ENCODE assay signal across 8 cellular contexts in genomic region chr1:1745651-1746565, GRCh38. TPM values are rescaled to one million over a fixed set of nuclear protein-coding genes. Genes with fewer than 3 reads are reported as not detected.
A peak's percentile ranks its signal among the peaks of the same experiment; 100 is the strongest.
DNase-seq lines count a peak whose midpoint lies in the region; ATAC-seq and TF ChIP-seq lines count a peak whose summit lies in the region.
"Not testable (repeated sequence)": the region's sequence is repeated elsewhere in the genome, so short reads cannot be mapped to it uniquely, and the experiment has no call there.

No MANE protein-coding gene starts in this region.

- intact Hi-C loops in Panc1 (cut with micrococcal nuclease; ENCODE audit: unreplicated experiment) = not testable (repeated sequence)

- CTCF ChIA-PET in CD8-positive, alpha-beta memory T cell (lab: Charles Lee); Panc1 (lab: Charles Lee): not testable (repeated sequence)

- DNase-seq in CD8-positive, alpha-beta memory T cell = peak; percentile 75 to 93 (median 86)
- peak; percentile 26 for DNase-seq in HS-27A (ENCODE audit: low read depth)
- not testable (repeated sequence) for DNase-seq in Panc1 (ENCODE audit: low read depth, low spot score)
- DNase-seq in activated T-cell treated with anti-CD3 and anti-CD28 coated beads, Interleukin-2, amount 50 U/mL, for 48 hours = peak; percentile 82 to 86
- peak; percentile 6 for DNase-seq in epithelial cell of proximal tubule (ENCODE audit: low read depth)
- peak; percentile 83 for DNase-seq in stimulated activated CD8-positive, alpha-beta memory T cell treated with anti-CD3 and anti-CD28 coated beads, Interleukin-15, amount 100 ng/mL, for 1 hour (ENCODE audit: low read depth)

- H3K27ac Mint-ChIP-seq in CD8-positive, alpha-beta memory T cell = peak overlapping the region in 7 of 8 donors; percentile 72 to 94 (median 84)

- not testable (repeated sequence) for TF ChIP-seq CTCF in Panc1 (IDR thresholded peaks at IDR 0.05); epithelial cell of proximal tubule (conservative IDR thresholded peaks at IDR 0.05; ENCODE audit: low read depth, low read length)

- BruUV-seq in Panc1 (replicated peaks; lab: Mats Ljungman, UMichigan) = TSS peak; percentile 84

- H3K36me3 ChIP-seq in CD8-positive, alpha-beta memory T cell (ENCODE audit: insufficient read depth, low read length); Panc1 (ENCODE audit: control insufficient read depth, insufficient read depth, low read length): not testable (repeated sequence)

- not testable (repeated sequence) for H3K4me3 ChIP-seq in CD8-positive, alpha-beta memory T cell (ENCODE audit: low read length)
- peak overlapping the region; percentile 41 to 44 for H3K4me3 ChIP-seq in Panc1 (ENCODE audit: low read depth in 2 of 2, low read length in 2 of 2)
- H3K4me3 ChIP-seq in epithelial cell of proximal tubule (ENCODE audit: low read depth, low read length) = peak overlapping the region; percentile 55
- peak overlapping the region; percentile 35 for H3K4me3 ChIP-seq in mononuclear cell (ENCODE audit: low read length)

- H3K4me1 ChIP-seq in CD8-positive, alpha-beta memory T cell (ENCODE audit: insufficient read depth, low read length); Panc1 (ENCODE audit: control insufficient read depth, insufficient read depth, low read length); mononuclear cell (ENCODE audit: insufficient read depth, low read length): not testable (repeated sequence)

- not testable (repeated sequence) for H3K27me3 ChIP-seq in CD8-positive, alpha-beta memory T cell (ENCODE audit: insufficient read depth, low read length, poor library complexity, severe bottlenecking); Panc1 (ENCODE audit: control insufficient read depth, insufficient read depth, low read length); mononuclear cell (ENCODE audit: insufficient read depth, low read length)

- H3K36me3 Mint-ChIP-seq in CD8-positive, alpha-beta memory T cell = not testable (repeated sequence)

- not testable (repeated sequence) for H3K27me3 Mint-ChIP-seq in CD8-positive, alpha-beta memory T cell

- ATAC-seq in GM21515 (IDR thresholded peaks at IDR 0.05; ENCODE audit: unreplicated experiment) = peak; percentile 65
- ATAC-seq in Panc1 = peak; percentile 88

- H3K9me3 ChIP-seq in CD8-positive, alpha-beta memory T cell (ENCODE audit: low read length); Panc1 (ENCODE audit: control insufficient read depth, insufficient read depth, low read depth, low read length); mononuclear cell (ENCODE audit: low read depth, low read length): not testable (repeated sequence)

- POLR2A ChIA-PET in CD8-positive, alpha-beta memory T cell (lab: Charles Lee) = interaction anchor here (0.6 to 0.7 kb wide), 3 partner anchors 21 to 163 kb away, joined by 3 to 4 read pairs (median 3); partner anchors contain the start of genes CDK11A and SLC35E2B
- POLR2A ChIA-PET in Panc1 (lab: Charles Lee) = not testable (repeated sequence)

- in situ Hi-C loops in Panc1 (cut with HindIII; ENCODE audit: low pct_unique_long_range_greater_than_20kb, low sequenced_read_pairs) = not testable (repeated sequence)

- H3K27ac ChIP-seq in CD8-positive, alpha-beta memory T cell (ENCODE audit: low read depth, low read length) = peak overlapping the region; percentile 75
- H3K27ac ChIP-seq in Panc1 (ENCODE audit: low read length) = not testable (repeated sequence)

- H3K4me3 Mint-ChIP-seq in CD8-positive, alpha-beta memory T cell = peak overlapping the region; percentile 28 to 90 (median 72)

- H3K4me1 Mint-ChIP-seq in CD8-positive, alpha-beta memory T cell = peaks cover 4 to 20% (median 8%) of the 10 kb centered on the region in 3 donors

- H3K9me3 Mint-ChIP-seq in CD8-positive, alpha-beta memory T cell = not testable (repeated sequence)

RNA-seq across cellular contexts. Expression of gene CDK11A, which starts 21.8 kb away (rescaled TPM):
- total RNA-seq in CD8-positive, alpha-beta memory T cell = 10 to 100 TPM; 68.8 to 70.7 TPM
- 18.4 TPM for polyA plus RNA-seq in CD8-positive, alpha-beta memory T cell
- total RNA-seq in Panc1 (2021; ENCODE audit: unreplicated experiment) (83.6 TPM), epithelial cell of proximal tubule (10.3 and 11.6 TPM in 2 replicates), mononuclear cell (27.9 TPM)
- polyA plus RNA-seq in Panc1 (2012; ENCODE audit: insufficient read length) = 132 TPM

RNA-seq across cellular contexts. Expression of gene NADK, which starts 32.4 kb away (rescaled TPM):
- total RNA-seq in CD8-positive, alpha-beta memory T cell = 10 to 100 TPM; 75.4 to 77.0 TPM
- polyA plus RNA-seq in CD8-positive, alpha-beta memory T cell = 29.9 TPM
- total RNA-seq in Panc1 (2021; ENCODE audit: unreplicated experiment) (101 TPM), epithelial cell of proximal tubule (48.8 and 55.6 TPM in 2 replicates), mononuclear cell (28.1 TPM)
- polyA plus RNA-seq in Panc1 (2012; ENCODE audit: insufficient read length) = 101 TPM

RNA-seq across cellular contexts. Expression of gene SLC35E2B, which starts 53.3 kb away (rescaled TPM):
- 10 to 100 TPM; 29.7 to 29.9 TPM for total RNA-seq in CD8-positive, alpha-beta memory T cell
- 47.5 TPM for polyA plus RNA-seq in CD8-positive, alpha-beta memory T cell
- 75.7 TPM for total RNA-seq in Panc1 (2021; ENCODE audit: unreplicated experiment)
- polyA plus RNA-seq in Panc1 (2012; ENCODE audit: insufficient read length) = 63.0 TPM
- total RNA-seq in epithelial cell of proximal tubule = 22.4 and 22.8 TPM in 2 replicates
- 20.5 TPM for total RNA-seq in mononuclear cell
